23 cellular contexts compared by ENCODE assay signal in genomic region chr5:44860267-44860666, GRCh38. TPM values are rescaled to one million over a fixed set of nuclear protein-coding genes. Genes with fewer than 3 reads are reported as not detected.
DNase-seq lines count a peak whose midpoint lies in the region; TF ChIP-seq lines count a peak whose summit lies in the region.
"Had no signal": no experiment of that assay in that cellular context is flagged by ENCODE, and none has a peak within 500 bp of the region (broad histone marks: within the 10 kb centered on the region; RNA-seq: fewer than 3 reads in every experiment).

No MANE protein-coding gene starts in this region.

- H3K36me3 ChIP-seq in WERI-Rb-1 (no peaks in the 10 kb centered on the region), osteoblast (ENCODE audit: insufficient read depth, low read length) (no peaks in the 10 kb centered on the region)
- H3K36me3 ChIP-seq: MG63 had no signal

- no peak overlapping the region for H3K4me3 ChIP-seq in WERI-Rb-1 (ENCODE audit: low read depth, low read length)
- no peak overlapping the region for H3K4me3 ChIP-seq in osteoblast (ENCODE audit: insufficient read depth, low read length)
- H3K4me3 ChIP-seq: K562, MG63, SK-N-MC had no signal

- H3K9me3 ChIP-seq in WERI-Rb-1 (ENCODE audit: severe bottlenecking) (no peaks in the 10 kb centered on the region), osteoblast (ENCODE audit: low read depth, low read length) (no peaks in the 10 kb centered on the region)
- H3K9me3 ChIP-seq: MG63 had no signal

- TF ChIP-seq CTCF in WERI-Rb-1 (IDR thresholded peaks at IDR 0.05; ENCODE audit: low read depth, low read length) (no peak), glutamatergic neuron (IDR thresholded peaks at IDR 0.05; ENCODE audit: partially characterized antibody, unreplicated experiment) (no peak), osteoblast (IDR thresholded peaks at IDR 0.05; ENCODE audit: extremely low read depth, low read depth, low read length) (no peak)

- no peaks in the 10 kb centered on the region for H3K36me3 Mint-ChIP-seq in glutamatergic neuron (ENCODE audit: unreplicated experiment)
- H3K36me3 Mint-ChIP-seq: CD4-positive, alpha-beta memory T cell had no signal

- H3K27ac Mint-ChIP-seq in glutamatergic neuron (ENCODE audit: unreplicated experiment): no peak overlapping the region
- H3K27ac Mint-ChIP-seq: CD4-positive, alpha-beta memory T cell had no signal

- no peaks in the 10 kb centered on the region for H3K79me2 ChIP-seq in osteoblast (ENCODE audit: insufficient read depth, low read length)

- H3K27me3 Mint-ChIP-seq in glutamatergic neuron (ENCODE audit: unreplicated experiment): peaks cover 2% of the 10 kb centered on the region
- H3K27me3 Mint-ChIP-seq: CD4-positive, alpha-beta memory T cell had no signal

- no peak overlapping the region for H3K4me2 ChIP-seq in osteoblast (ENCODE audit: insufficient read depth, low read length)

- in situ Hi-C loops in KBM-7 (cut with MboI; ENCODE audit: low pct_unique_long_range_greater_than_20kb, low sequenced_read_pairs): no loop called here

- H3K4me3 Mint-ChIP-seq in glutamatergic neuron (ENCODE audit: unreplicated experiment): no peak overlapping the region
- H3K4me3 Mint-ChIP-seq: CD4-positive, alpha-beta memory T cell had no signal

- H2AFZ ChIP-seq in osteoblast (ENCODE audit: low read length): no peak overlapping the region

- DNase-seq in HPDE6-E6E7 (ENCODE audit: extremely low spot score) (peak; percentile 4), NCI-H1105 (lab: John Stamatoyannopoulos, UW) (peak; percentile 35), WERI-Rb-1 (peak; percentile 43), glutamatergic neuron (peak; percentile 24), osteoblast (ENCODE audit: insufficient read length, low spot score, missing footprints) (no peak), KBM-7 (no peak), T1000 (lab: John Stamatoyannopoulos, UW) (no peak)
- DNase-seq: C1 segment of cervical spinal cord; CD4-positive, alpha-beta memory T cell; COR-L47; DMS53; H7; MG63; NCI-H1417 treated with DMSO at 0.1 percent for 48 hours; NCI-H1694 treated with DMSO at 0.1 percent for 48 hours; NCI-H2081; NCI-H446; NCI-H524 treated with DMSO at 0.1 percent for 48 hours; NCI-H774; RPMI8226; SHP77 treated with DMSO at 0.1 percent for 48 hours had no signal

- H3K4me1 Mint-ChIP-seq in glutamatergic neuron (ENCODE audit: low read depth, unreplicated experiment): peaks cover 2% of the 10 kb centered on the region
- H3K4me1 Mint-ChIP-seq: CD4-positive, alpha-beta memory T cell had no signal

- H3K27me3 ChIP-seq in WERI-Rb-1 (ENCODE audit: insufficient read depth, low read depth, severe bottlenecking): no peaks in the 10 kb centered on the region
- H3K27me3 ChIP-seq in osteoblast (ENCODE audit: insufficient read depth, low read length): no peaks in the 10 kb centered on the region
- H3K27me3 ChIP-seq: MG63 had no signal

- no peaks in the 10 kb centered on the region for H3K9me3 Mint-ChIP-seq in glutamatergic neuron (ENCODE audit: unreplicated experiment)

- no peaks in the 10 kb centered on the region for H4K20me1 ChIP-seq in osteoblast (ENCODE audit: insufficient read depth, low read length)

- H3K27ac ChIP-seq in WERI-Rb-1 (no peak overlapping the region), osteoblast (ENCODE audit: low read depth, low read length) (no peak overlapping the region)
- H3K27ac ChIP-seq: SK-N-MC had no signal

- H3K4me1 ChIP-seq in osteoblast (ENCODE audit: insufficient read depth, low read length): no peaks in the 10 kb centered on the region

RNA-seq across cellular contexts. Expression of gene MRPS30, which starts 51.5 kb away (rescaled TPM):
- total RNA-seq in glutamatergic neuron (ENCODE audit: unreplicated experiment) (40.7 TPM), osteoblast (69.1 and 69.2 TPM in 2 replicates)

Comparison
In these comparisons a context has a peak if more than half of its experiments do, and no peak if none do; other contexts are left out.
1. DNase-seq: peak in HPDE6-E6E7 (single experiment), NCI-H1105 (single experiment), WERI-Rb-1 (single experiment) and glutamatergic neuron (single experiment); none in osteoblast (single experiment), KBM-7 (single experiment) and T1000 (single experiment).